14 cellular contexts compared by ENCODE assay signal in the genomic region with DNA sequence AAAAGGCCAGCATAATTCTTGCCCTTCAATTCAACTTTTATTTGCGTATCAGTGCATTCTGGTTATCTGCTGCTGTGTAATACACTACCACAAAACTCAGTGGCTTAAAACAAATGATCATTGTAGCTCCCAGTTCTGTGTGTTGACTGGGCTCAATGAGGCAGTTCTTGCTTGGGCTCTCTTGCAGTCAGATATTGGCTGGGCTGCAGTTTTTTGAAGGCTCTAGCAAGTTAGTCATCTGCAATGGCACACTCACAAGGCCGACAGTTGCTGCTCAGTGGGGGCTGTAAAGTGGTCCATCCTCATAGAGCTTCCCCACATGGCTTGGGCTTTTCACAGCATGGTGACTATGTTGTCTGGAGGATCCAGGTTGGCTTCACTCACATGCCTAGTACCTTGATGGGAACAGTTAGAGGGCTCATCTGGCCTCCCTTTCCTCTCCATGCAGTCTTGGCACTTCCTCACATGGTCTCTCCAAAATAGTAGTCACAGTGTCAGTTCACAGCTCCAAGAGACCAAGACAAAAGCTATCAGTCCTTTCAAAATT.
"Had no signal": no experiment of that assay in that cellular context is flagged by ENCODE, and none has a peak within 500 bp of the region (broad histone marks: within the 10 kb centered on the region; RNA-seq: fewer than 3 reads in every experiment).

No MANE protein-coding gene starts in this region.

- ATAC-seq: esophagus mucosa; left colon; mucosa of descending colon; naive thymus-derived CD8-positive, alpha-beta T cell had no signal

- H3K36me3 ChIP-seq: neutrophil had no signal

- DNase-seq: effector CD4-positive, alpha-beta T cell; left colon; mucosa of descending colon; naive thymus-derived CD8-positive, alpha-beta T cell; posterior cingulate gyrus; stimulated activated CD4-positive, alpha-beta T cell treated with anti-CD3 and anti-CD28 coated beads, Interleukin-2, amount 100 ng/mL, for 48 hours; stimulated activated naive CD4-positive, alpha-beta T cell treated with Interleukin-2 at 50 U/mL for 16 hours had no signal

- H3K9me3 ChIP-seq: mucosa of descending colon, neutrophil had no signal

- H3K4me3 ChIP-seq: coronary artery, mucosa of descending colon, smooth muscle cell had no signal

- H3K27ac ChIP-seq: neutrophil had no signal

- H3K4me2 ChIP-seq: smooth muscle cell had no signal

- H3K27me3 ChIP-seq: neutrophil had no signal

- FAIRE-seq: frontal cortex, keratinocyte, urothelium cell line had no signal
